ENCODE assay signal across 30 cellular contexts in genomic region chr12:82510386-82510785, GRCh38.
"Had no signal": no experiment of that assay in that cellular context is flagged by ENCODE, and none has a peak within 500 bp of the region (broad histone marks: within the 10 kb centered on the region; RNA-seq: fewer than 3 reads in every experiment).

No MANE protein-coding gene starts in this region.

- DNase-seq: activated CD4-positive, alpha-beta T cell treated with anti-CD3 and anti-CD28 coated beads for 36 hours; activated CD4-positive, alpha-beta T cell treated with anti-CD3 and anti-CD28 coated beads, Interleukin-2, amount 10 ng/mL, durations not matched to agents 7 days and 5 days; activated CD4-positive, alpha-beta T cell treated with anti-CD3 and anti-CD28 coated beads, Interleukin-2, amount 50 U/mL, for 48 hours; activated CD8-positive, alpha-beta memory T cell treated with anti-CD3 and anti-CD28 coated beads, Interleukin-2, amount 50 U/mL, for 4 hours; activated gamma-delta T cell treated with Interleukin-2 at 50 U/mL for 16 hours; activated naive CD4-positive, alpha-beta T cell treated with anti-CD3 and anti-CD28 coated beads, Interleukin-2, amount 10 ng/mL, durations not matched to agents 7 days and 5 days; activated naive CD8-positive, alpha-beta T cell treated with anti-CD3 and anti-CD28 coated beads, Interleukin-2, amount 50 U/mL, for 24 hours; activated T-cell treated with anti-CD3 and anti-CD28 coated beads for 4 hours; activated T-cell treated with anti-CD3 and anti-CD28 coated beads, Interleukin-2, amount 50 U/mL, for 4 hours; amniotic stem cell; aorta; colonic mucosa; IMR-90; Karpas-422; KBM-7; NCI-H1048; NCI-H1105 treated with DMSO at 0.1 percent for 48 hours; NCI-H1436; NCI-H1694; NCI-H1930; NCI-H2081 treated with DMSO at 0.1 percent for 48 hours; NCI-H226; NCI-H446 treated with DMSO at 0.1 percent for 48 hours; NCI-H524 treated with DMSO at 0.1 percent for 48 hours; NCI-H82; NK-92 treated with Interleukin-12 subunit alpha and Interleukin-12 subunit beta, amount 100 ng/mL, for 24 hours; PC-3; Peyer's patch; SIG-M5 had no signal

- H3K27me3 ChIP-seq: cardiac muscle cell, colonic mucosa, Peyer's patch had no signal

- H3K36me3 ChIP-seq: cardiac muscle cell, colonic mucosa, Peyer's patch had no signal

- H3K4me3 ChIP-seq: cardiac muscle cell, colonic mucosa, Peyer's patch had no signal

- H3K4me1 ChIP-seq: colonic mucosa, Peyer's patch had no signal

- H3K9me3 ChIP-seq: colonic mucosa, Peyer's patch had no signal
